ENCODE assay signal across 25 cellular contexts in genomic region chr15:77667351-77667750, GRCh38. TPM values are rescaled to one million over a fixed set of nuclear protein-coding genes. Genes with fewer than 3 reads are reported as not detected.
"Had no signal": no experiment of that assay in that cellular context is flagged by ENCODE, and none has a peak within 500 bp of the region (broad histone marks: within the 10 kb centered on the region; RNA-seq: fewer than 3 reads in every experiment).

No MANE protein-coding gene starts in this region.

- ATAC-seq: activated T-cell treated with anti-CD3 and anti-CD28 coated beads, Interleukin-2, amount 50 U/mL, for 4 hours; activated T-helper 17 cell treated with anti-CD3 and anti-CD28 coated beads, Interleukin-2, amount 50 U/mL, for 72 hours had no signal

- H3K4me1 Mint-ChIP-seq: activated CD4-positive, alpha-beta T cell treated with anti-CD3 and anti-CD28 coated beads, Interleukin-2, amount 10 ng/mL, durations not matched to agents 7 days and 5 days; activated T-helper 17 cell treated with anti-CD3 and anti-CD28 coated beads, Interleukin-2, amount 50 U/mL, for 72 hours had no signal

- H3K4me3 Mint-ChIP-seq: activated CD4-positive, alpha-beta memory T cell treated with anti-CD3 and anti-CD28 coated beads for 36 hours; activated CD4-positive, alpha-beta T cell treated with anti-CD3 and anti-CD28 coated beads, Interleukin-2, amount 10 ng/mL, durations not matched to agents 7 days and 5 days; activated naive CD4-positive, alpha-beta T cell treated with anti-CD3 and anti-CD28 coated beads for 36 hours; activated naive CD8-positive, alpha-beta T cell; activated T-cell treated with anti-CD3 and anti-CD28 coated beads, Interleukin-2, amount 50 U/mL, for 4 hours; activated T-helper 17 cell treated with anti-CD3 and anti-CD28 coated beads, Interleukin-2, amount 50 U/mL, for 72 hours had no signal

- H3K4me3 ChIP-seq: PC-9 had no signal

- DNase-seq: activated CD4-positive, alpha-beta memory T cell treated with anti-CD3 and anti-CD28 coated beads for 36 hours; activated CD4-positive, alpha-beta T cell treated with anti-CD3 and anti-CD28 coated beads, Interleukin-2, amount 10 ng/mL, durations not matched to agents 7 days and 5 days; activated CD4-positive, CD25-positive, alpha-beta regulatory T cell; activated CD8-positive, alpha-beta memory T cell treated with anti-CD3 and anti-CD28 coated beads for 24 hours; activated gamma-delta T cell; activated naive CD4-positive, alpha-beta T cell treated with anti-CD3 and anti-CD28 coated beads for 36 hours; activated T-cell treated with anti-CD3 and anti-CD28 coated beads, Interleukin-2, amount 50 U/mL, for 4 hours; amygdala; central memory CD4-positive, alpha-beta T cell; KG1; NCI-H1092; NCI-H1417; NCI-H1930; NCI-H446; PC-9; SIG-M5; SK-N-SH; T-helper 1 cell had no signal

- H3K4me2 ChIP-seq: PC-9, SK-N-SH had no signal

- H3K9me3 Mint-ChIP-seq: activated CD4-positive, alpha-beta memory T cell treated with anti-CD3 and anti-CD28 coated beads for 36 hours; activated CD4-positive, alpha-beta T cell treated with anti-CD3 and anti-CD28 coated beads, Interleukin-2, amount 10 ng/mL, durations not matched to agents 7 days and 5 days; activated naive CD4-positive, alpha-beta T cell treated with anti-CD3 and anti-CD28 coated beads for 36 hours; activated T-cell treated with anti-CD3 and anti-CD28 coated beads, Interleukin-2, amount 50 U/mL, for 4 hours; activated T-helper 17 cell treated with anti-CD3 and anti-CD28 coated beads, Interleukin-2, amount 50 U/mL, for 72 hours had no signal

- H3K27ac Mint-ChIP-seq: activated CD4-positive, alpha-beta memory T cell treated with anti-CD3 and anti-CD28 coated beads for 36 hours; activated naive CD4-positive, alpha-beta T cell treated with anti-CD3 and anti-CD28 coated beads for 36 hours; activated naive CD8-positive, alpha-beta T cell; activated T-helper 17 cell treated with anti-CD3 and anti-CD28 coated beads, Interleukin-2, amount 50 U/mL, for 72 hours had no signal

- H3K27ac ChIP-seq: PC-9, VCaP had no signal

- H3K9me3 ChIP-seq: SK-N-SH had no signal

- H3K9ac ChIP-seq: SK-N-SH had no signal

- H3K36me3 Mint-ChIP-seq: activated CD4-positive, alpha-beta memory T cell treated with anti-CD3 and anti-CD28 coated beads for 36 hours; activated naive CD8-positive, alpha-beta T cell had no signal

RNA-seq across cellular contexts. Expression of gene LINGO1, which starts 34.6 kb away (rescaled TPM):
- total RNA-seq: activated CD4-positive, alpha-beta memory T cell treated with anti-CD3 and anti-CD28 coated beads for 36 hours; activated CD4-positive, alpha-beta T cell treated with anti-CD3 and anti-CD28 coated beads, Interleukin-2, amount 10 ng/mL, durations not matched to agents 7 days and 5 days; activated naive CD4-positive, alpha-beta T cell treated with anti-CD3 and anti-CD28 coated beads for 36 hours; activated T-cell treated with anti-CD3 and anti-CD28 coated beads, Interleukin-2, amount 50 U/mL, for 4 hours; activated T-helper 17 cell treated with anti-CD3 and anti-CD28 coated beads, Interleukin-2, amount 50 U/mL, for 72 hours; LHCN-M2; M059J; PC-9; RPMI7951; T-helper 2 cell treated with Interferon-gamma antibody and Interleukin-4, amounts not matched to agents 100 ng/mL and 5 ng/mL, for 36 hours had no signal
